In genomic region chr9:37026085-37026935, GRCh38 we compare ENCODE assay signal across 1 cellular context.
TF ChIP-seq lines count a peak whose summit lies in the region.

No MANE protein-coding gene starts in this region.

TF ChIP-seq in H1, 55 proteins besides CTCF, POLR2A, EP300 and RAD21:
- TF ChIP-seq CTBP2 (IDR thresholded peaks at IDR 0.05; ENCODE audit: borderline replicate concordance, insufficient read depth, insufficient read length, low read length), result peak; percentile 47
- TF ChIP-seq ASH2L (IDR thresholded peaks at IDR 0.05; ENCODE audit: low read length), result no peak
- peak; percentile 14; the same call in 1 of the 2 replicates for TF ChIP-seq TBP (IDR thresholded peaks at IDR 0.05; ENCODE audit: low read depth, low read length)
- TF ChIP-seq CEBPB (IDR thresholded peaks at IDR 0.05; ENCODE audit: low read depth, low read length), result no peak
- no peak for TF ChIP-seq CHD7 (IDR thresholded peaks at IDR 0.05; ENCODE audit: insufficient replicate concordance, low read length)
- no peak; the same call in 1 of the 2 replicates for TF ChIP-seq CBX8 (IDR thresholded peaks at IDR 0.05; ENCODE audit: borderline replicate concordance, low read depth, low read length)
- no peak for TF ChIP-seq TAF1 (IDR thresholded peaks at IDR 0.05; ENCODE audit: low read depth, low read length)
- no peak for TF ChIP-seq BACH1 (IDR thresholded peaks at IDR 0.05; ENCODE audit: low read length)
- TF ChIP-seq POLR2AphosphoS5 (IDR thresholded peaks at IDR 0.05; ENCODE audit: low read depth, low read length), result no peak
- no peak for TF ChIP-seq HDAC2 (IDR thresholded peaks at IDR 0.05; ENCODE audit: borderline replicate concordance in 1 of 2, low read depth in 2 of 2, low read length in 2 of 2)
- no peak for TF ChIP-seq HDAC6 (IDR thresholded peaks at IDR 0.05; ENCODE audit: low read depth, low read length)
- TF ChIP-seq, protein P1, sequence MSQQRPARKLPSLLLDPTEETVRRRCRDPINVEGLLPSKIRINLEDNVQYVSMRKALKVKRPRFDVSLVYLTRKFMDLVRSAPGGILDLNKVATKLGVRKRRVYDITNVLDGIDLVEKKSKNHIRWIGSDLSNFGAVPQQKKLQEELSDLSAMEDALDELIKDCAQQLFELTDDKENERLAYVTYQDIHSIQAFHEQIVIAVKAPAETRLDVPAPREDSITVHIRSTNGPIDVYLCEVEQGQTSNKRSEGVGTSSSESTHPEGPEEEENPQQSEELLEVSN (IDR thresholded peaks at IDR 0.05), result peak; percentile 47; the same call in 1 of the 2 replicates
- peak; percentile 97 for TF ChIP-seq SUZ12 (IDR thresholded peaks at IDR 0.05; ENCODE audit: low read length)
- peak; percentile 18 for TF ChIP-seq RNF2 (IDR thresholded peaks at IDR 0.05; ENCODE audit: borderline replicate concordance, low read depth, low read length, missing control alignments, poor library complexity, severe bottlenecking)
- TF ChIP-seq KDM5A (IDR thresholded peaks at IDR 0.05; ENCODE audit: low read length), result no peak
- TF ChIP-seq NANOG (IDR thresholded peaks at IDR 0.05; ENCODE audit: insufficient read depth, low read depth, low read length, poor library complexity, severe bottlenecking), result no peak
- TF ChIP-seq EZH2 (IDR thresholded peaks at IDR 0.05; ENCODE audit: low read depth, low read length, severe bottlenecking), result peak; percentile 94
